In genomic region chr12:97805086-97805485, GRCh38 we compare ENCODE assay signal across 19 cellular contexts.
DNase-seq lines count a peak whose midpoint lies in the region; ATAC-seq and TF ChIP-seq lines count a peak whose summit lies in the region.
"Had no signal": no experiment of that assay in that cellular context is flagged by ENCODE, and none has a peak within 500 bp of the region (broad histone marks: within the 10 kb centered on the region; RNA-seq: fewer than 3 reads in every experiment).

No MANE protein-coding gene starts in this region.

- no peaks in the 10 kb centered on the region for H3K79me2 ChIP-seq in neural progenitor cell (ENCODE audit: low read depth)

- no peaks in the 10 kb centered on the region for H4K20me1 ChIP-seq in neural progenitor cell (ENCODE audit: low read depth)

- H3K4me1 Mint-ChIP-seq in brain (peaks cover 53% of the 10 kb centered on the region), neural progenitor cell (peaks cover 14% of the 10 kb centered on the region), endodermal cell (peaks cover 9% of the 10 kb centered on the region)

- peaks cover 17% of the 10 kb centered on the region for H3F3A ChIP-seq in neural progenitor cell (ENCODE audit: low read depth)

- TF ChIP-seq CTCF in brain (conservative IDR thresholded peaks at IDR 0.05), result no peak
- TF ChIP-seq CTCF in neural progenitor cell (IDR thresholded peaks at IDR 0.05), result no peak
- TF ChIP-seq CTCF in foreskin fibroblast (IDR thresholded peaks at IDR 0.05; ENCODE audit: low read depth, low read length), result no peak
- TF ChIP-seq CTCF in endodermal cell (conservative IDR thresholded peaks at IDR 0.05), result no peak

- H3K4me3 ChIP-seq in neural progenitor cell, result no peak overlapping the region
- H3K4me3 ChIP-seq in foreskin fibroblast (ENCODE audit: low read depth in 1 of 2, low read length in 2 of 2), result no peak overlapping the region
- H3K4me3 ChIP-seq in endodermal cell (ENCODE audit: low read length), result no peak overlapping the region
- H3K4me3 ChIP-seq: K562, MG63, SJSA1 had no signal

- H3K4me2 ChIP-seq in neural progenitor cell, result peak overlapping the region; percentile 65

- H3K36me3 ChIP-seq in neural progenitor cell, result no peaks in the 10 kb centered on the region
- H3K36me3 ChIP-seq in endodermal cell (ENCODE audit: control insufficient read depth, insufficient read depth, low read length), result no peaks in the 10 kb centered on the region
- H3K36me3 ChIP-seq: MG63, SJSA1 had no signal

- peak overlapping the region; percentile 19 for H3K27ac ChIP-seq in neural progenitor cell
- H3K27ac ChIP-seq in endodermal cell (ENCODE audit: low read depth, low read length), result no peak overlapping the region
- H3K27ac ChIP-seq: HL-60, SJSA1 had no signal

- no peaks in the 10 kb centered on the region for H3K9me3 ChIP-seq in neural progenitor cell (ENCODE audit: low read depth)
- no peaks in the 10 kb centered on the region for H3K9me3 ChIP-seq in endodermal cell (ENCODE audit: control insufficient read depth, low read length)
- H3K9me3 ChIP-seq: MG63, SJSA1 had no signal

- no peak for ATAC-seq in GM19395 (IDR thresholded peaks at IDR 0.05; ENCODE audit: unreplicated experiment)
- ATAC-seq: CD8-positive, alpha-beta T cell; HepG2; K562 had no signal

- H3K36me3 Mint-ChIP-seq in brain, result no peaks in the 10 kb centered on the region
- H3K36me3 Mint-ChIP-seq in neural progenitor cell, result no peaks in the 10 kb centered on the region
- H3K36me3 Mint-ChIP-seq in endodermal cell (ENCODE audit: low read depth), result peaks cover 2% of the 10 kb centered on the region
- H3K36me3 Mint-ChIP-seq: CD8-positive, alpha-beta T cell had no signal

- peaks cover 7 to 38% (median 9%) of the 10 kb centered on the region in 5 experiments for H3K9me3 Mint-ChIP-seq in brain
- peaks cover 2% of the 10 kb centered on the region for H3K9me3 Mint-ChIP-seq in neural progenitor cell
- H3K9me3 Mint-ChIP-seq in endodermal cell, result peaks cover 2% of the 10 kb centered on the region

- 85 to 88% methylated on average over 10 of the region's 10 CpGs for WGBS in endodermal cell (ENCODE audit: insufficient coverage in 1 of 2, insufficient read length in 1 of 2), 2 experiments

- H3K4me1 ChIP-seq in neural progenitor cell (peaks cover 43% of the 10 kb centered on the region), endodermal cell (ENCODE audit: control insufficient read depth, insufficient read depth, low read length) (no peaks in the 10 kb centered on the region)
- H3K4me1 ChIP-seq: SJSA1 had no signal

- H3K27me3 Mint-ChIP-seq in brain (peaks cover 63% of the 10 kb centered on the region), neural progenitor cell (ENCODE audit: insufficient read depth, low read depth) (peaks cover 2% of the 10 kb centered on the region), endodermal cell (ENCODE audit: insufficient read depth) (no peaks in the 10 kb centered on the region)

- H3K9ac ChIP-seq in neural progenitor cell, result no peak overlapping the region
- no peak overlapping the region for H3K9ac ChIP-seq in endodermal cell (ENCODE audit: extremely low read depth, low read length, poor library complexity, severe bottlenecking)

- H3K27ac Mint-ChIP-seq in brain, result peak overlapping the region in 2 of 5 experiments; percentile 32 to 82
- no peak overlapping the region for H3K27ac Mint-ChIP-seq in neural progenitor cell
- no peak overlapping the region for H3K27ac Mint-ChIP-seq in endodermal cell
- H3K27ac Mint-ChIP-seq: CD8-positive, alpha-beta T cell had no signal

- no peaks in the 10 kb centered on the region for H3K27me3 ChIP-seq in neural progenitor cell
- H3K27me3 ChIP-seq in endodermal cell (ENCODE audit: control insufficient read depth, insufficient read depth, low read length, poor library complexity, severe bottlenecking), result no peaks in the 10 kb centered on the region
- H3K27me3 ChIP-seq: MG63, SJSA1 had no signal

- DNase-seq in NCI-H82 (lab: John Stamatoyannopoulos, UW) (peak; percentile 38), NCI-H82 treated with DMSO at 0.1 percent for 48 hours (lab: John Stamatoyannopoulos, UW; ENCODE audit: unreplicated experiment) (no peak), neural progenitor cell (ENCODE audit: low spot score) (peak; percentile 65), HK-2 (ENCODE audit: unreplicated experiment) (no peak), foreskin fibroblast (no peak), endodermal cell (no peak)
- DNase-seq: 8988T; CD8-positive, alpha-beta T cell; DMS153; MG63; NCI-H1436 treated with DMSO at 0.1 percent for 48 hours; NCI-H2107; OCI-M1 had no signal

- H2AFZ ChIP-seq in neural progenitor cell (replicated peaks), result peak overlapping the region; percentile 59

- H3K4me3 Mint-ChIP-seq in brain (peak overlapping the region in 3 of 5 experiments; percentile 12 to 68 (median 38)), neural progenitor cell (no peak overlapping the region), endodermal cell (no peak overlapping the region)
- H3K4me3 Mint-ChIP-seq: CD8-positive, alpha-beta T cell had no signal

Comparison
In these comparisons a context has a peak if more than half of its experiments do, and no peak if none do; other contexts are left out.
1. DNase-seq: peak in NCI-H82 (single experiment) and neural progenitor cell (single experiment); none in NCI-H82 treated with DMSO at 0.1 percent for 48 hours (single experiment), HK-2 (single experiment), foreskin fibroblast (0 of 2) and endodermal cell (single experiment).
2. H3K4me3 Mint-ChIP-seq: peak in brain (3 of 5); none in neural progenitor cell (single experiment) and endodermal cell (single experiment).